15 cellular contexts compared by ENCODE assay signal in the genomic region with DNA sequence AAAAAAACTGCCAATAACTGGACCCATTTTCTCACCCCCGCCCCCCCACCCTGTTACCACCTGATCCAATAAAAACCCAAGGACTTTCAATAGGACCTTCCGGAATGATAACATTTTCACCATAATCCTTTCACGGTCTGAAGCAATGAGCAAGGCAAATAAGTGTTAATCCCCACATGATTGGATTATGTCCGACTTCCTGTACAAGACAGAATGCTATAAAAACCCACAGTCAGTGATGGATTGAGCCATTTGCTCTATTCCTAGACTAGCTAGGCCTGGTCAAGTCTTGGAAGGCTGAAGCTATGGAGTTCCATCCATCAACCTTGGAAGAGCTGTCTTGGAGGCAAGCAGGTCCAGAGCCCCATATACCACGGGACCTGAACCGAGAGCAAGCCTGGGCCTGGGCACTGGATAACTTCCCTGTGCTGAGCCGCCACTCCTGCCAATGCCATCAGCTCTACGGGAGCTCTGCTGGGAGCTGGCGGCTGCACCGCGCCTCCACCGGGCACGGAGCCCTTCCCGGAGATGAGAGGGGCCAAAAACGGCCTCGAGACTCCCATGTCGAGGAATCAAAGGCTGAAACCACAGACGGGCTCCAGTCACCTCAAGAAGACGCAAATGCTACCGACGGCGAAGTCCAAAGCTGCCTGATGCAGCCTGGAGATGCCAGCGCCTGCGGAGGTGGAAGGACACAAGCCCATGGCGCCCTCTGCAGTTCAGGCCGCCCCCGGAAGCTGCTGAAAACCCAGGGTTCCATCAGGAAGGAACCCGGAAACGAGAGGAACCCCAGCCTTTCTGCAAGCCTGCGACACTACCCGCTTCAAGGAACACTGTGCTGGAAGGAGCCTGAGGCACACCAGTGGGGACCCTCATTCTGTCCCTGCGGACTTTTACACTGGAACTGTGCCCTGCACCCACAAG.
DNase-seq lines count a peak whose midpoint lies in the region; ATAC-seq and TF ChIP-seq lines count a peak whose summit lies in the region.
"Had no signal": no experiment of that assay in that cellular context is flagged by ENCODE, and none has a peak within 500 bp of the region (broad histone marks: within the 10 kb centered on the region; RNA-seq: fewer than 3 reads in every experiment).

No MANE protein-coding gene starts in this region.

- no peak overlapping the region for H3K27ac Mint-ChIP-seq in glutamatergic neuron (ENCODE audit: unreplicated experiment)
- H3K27ac Mint-ChIP-seq: brain had no signal

- H4K20me1 ChIP-seq in DND-41 (ENCODE audit: insufficient read depth, low read length) (no peaks in the 10 kb centered on the region), fibroblast of lung (ENCODE audit: control insufficient read depth, extremely low read depth, insufficient read depth, low read length) (no peaks in the 10 kb centered on the region)

- H3K27ac ChIP-seq in A673 (ENCODE audit: low read depth, low read length, poor library complexity, severe bottlenecking), result peak overlapping the region; percentile 59
- H3K27ac ChIP-seq in DND-41 (ENCODE audit: low read length), result no peak overlapping the region
- no peak overlapping the region for H3K27ac ChIP-seq in RWPE2 (ENCODE audit: poor library complexity, severe bottlenecking)
- H3K27ac ChIP-seq in fibroblast of lung (ENCODE audit: insufficient read depth, low read length), result no peak overlapping the region
- H3K27ac ChIP-seq in suprapubic skin, result no peak overlapping the region
- H3K27ac ChIP-seq: HL-60, right lobe of liver, SJCRH30, WERI-Rb-1 had no signal

- H3K9me3 ChIP-seq in A673 (ENCODE audit: low read depth, low read length, poor library complexity, severe bottlenecking) (no peaks in the 10 kb centered on the region), DND-41 (ENCODE audit: insufficient read depth, low read length, severe bottlenecking) (no peaks in the 10 kb centered on the region), RWPE2 (ENCODE audit: severe bottlenecking) (no peaks in the 10 kb centered on the region), fibroblast of lung (ENCODE audit: control insufficient read depth, insufficient read depth, low read depth, low read length) (no peaks in the 10 kb centered on the region), suprapubic skin (no peaks in the 10 kb centered on the region)
- H3K9me3 ChIP-seq: right lobe of liver had no signal

- peak; percentile 45 for TF ChIP-seq CTCF in A673 (conservative IDR thresholded peaks at IDR 0.05; ENCODE audit: low read depth, low read length)
- peak; percentile 12 for TF ChIP-seq CTCF in DND-41 (IDR thresholded peaks at IDR 0.05; ENCODE audit: borderline replicate concordance, extremely low read depth, low read length, poor library complexity, severe bottlenecking)
- peak; percentile 27 for TF ChIP-seq CTCF in RWPE2 (IDR thresholded peaks at IDR 0.05; ENCODE audit: poor library complexity, severe bottlenecking)
- peak in 1 of 2 donors; percentile 24 for TF ChIP-seq CTCF in fibroblast of lung (conservative IDR thresholded peaks at IDR 0.05 in 1 of 2, IDR thresholded peaks at IDR 0.05 in 1 of 2; ENCODE audit: low read depth in 1 of 2, low read length in 2 of 2)
- TF ChIP-seq CTCF in glutamatergic neuron (IDR thresholded peaks at IDR 0.05; ENCODE audit: partially characterized antibody, unreplicated experiment), result no peak
- no peak for TF ChIP-seq CTCF in suprapubic skin (IDR thresholded peaks at IDR 0.05)

- H3K27me3 ChIP-seq in A673 (replicated peaks; ENCODE audit: insufficient read depth, low read depth, low read length, poor library complexity), result no peaks in the 10 kb centered on the region
- no peaks in the 10 kb centered on the region for H3K27me3 ChIP-seq in DND-41 (ENCODE audit: insufficient read depth, low read length, poor library complexity)
- no peaks in the 10 kb centered on the region for H3K27me3 ChIP-seq in RWPE2 (ENCODE audit: insufficient read depth, poor library complexity, severe bottlenecking)
- no peaks in the 10 kb centered on the region for H3K27me3 ChIP-seq in fibroblast of lung (ENCODE audit: control insufficient read depth, insufficient read depth, low read length)
- H3K27me3 ChIP-seq in suprapubic skin, result peaks cover 10% of the 10 kb centered on the region
- H3K27me3 ChIP-seq: right lobe of liver, SJCRH30 had no signal

- DNase-seq in A673 (ENCODE audit: low spot score), result peak; percentile 92
- DNase-seq in DND-41, result no peak
- DNase-seq in RWPE2 (ENCODE audit: low spot score), result no peak
- peak in 1 of 2 donors; percentile 10 for DNase-seq in fibroblast of lung (ENCODE audit: low read depth in 2 of 2)
- no peak for DNase-seq in Kasumi-1 (lab: John Stamatoyannopoulos, UW)
- no peak for DNase-seq in glutamatergic neuron
- no peak for DNase-seq in suprapubic skin (ENCODE audit: low spot score in 2 of 2)
- DNase-seq: NCI-H446, right lobe of liver, WERI-Rb-1 had no signal

- H3K4me3 ChIP-seq in A673 (ENCODE audit: low read depth, low read length, poor library complexity, severe bottlenecking) (no peak overlapping the region), DND-41 (ENCODE audit: low read depth in 1 of 2, low read length in 2 of 2) (no peak overlapping the region), RWPE2 (ENCODE audit: severe bottlenecking) (no peak overlapping the region), fibroblast of lung (replicated peaks in 1 of 4; ENCODE audit: control extremely low read depth in 1 of 4, insufficient read depth in 1 of 4, low read depth in 3 of 4, low read length in 4 of 4) (no peak overlapping the region), suprapubic skin (no peak overlapping the region)
- H3K4me3 ChIP-seq: right lobe of liver, SJCRH30 had no signal

- no peak for TF ChIP-seq POLR2A in suprapubic skin (IDR thresholded peaks at IDR 0.05)

- H3K36me3 ChIP-seq in A673 (ENCODE audit: insufficient read depth, low read length, poor library complexity, severe bottlenecking) (no peaks in the 10 kb centered on the region), DND-41 (ENCODE audit: insufficient read depth, low read length) (no peaks in the 10 kb centered on the region; the same call in 1 of the 2 replicates), RWPE2 (ENCODE audit: low read depth) (no peaks in the 10 kb centered on the region), fibroblast of lung (ENCODE audit: control insufficient read depth, insufficient read depth, low read length) (no peaks in the 10 kb centered on the region), suprapubic skin (no peaks in the 10 kb centered on the region)
- H3K36me3 ChIP-seq: right lobe of liver, SJCRH30, WERI-Rb-1 had no signal

- intact Hi-C loops in A673 (cut with micrococcal nuclease; ENCODE audit: unreplicated experiment), result no loop called here

- H3K9ac ChIP-seq in DND-41 (ENCODE audit: low read depth, low read length) (no peak overlapping the region), fibroblast of lung (ENCODE audit: insufficient read depth, low read length) (no peak overlapping the region)

- no peaks in the 10 kb centered on the region for H3K27me3 Mint-ChIP-seq in glutamatergic neuron (ENCODE audit: unreplicated experiment)
- H3K27me3 Mint-ChIP-seq: naive thymus-derived CD8-positive, alpha-beta T cell had no signal

- no peak overlapping the region for H3K4me2 ChIP-seq in DND-41 (ENCODE audit: insufficient read depth, low read length)
- H3K4me2 ChIP-seq in fibroblast of lung (ENCODE audit: extremely low read depth, insufficient read depth, low read length), result no peak overlapping the region

- H3K4me3 Mint-ChIP-seq in glutamatergic neuron (ENCODE audit: unreplicated experiment), result no peak overlapping the region
- H3K4me3 Mint-ChIP-seq: brain; naive thymus-derived CD8-positive, alpha-beta T cell had no signal

- BruUV-seq in A673 (replicated peaks; lab: Mats Ljungman, UMichigan), result no TSS peak

- POLR2A ChIA-PET in A673 (lab: Charles Lee; ENCODE audit: low non-redundant PET), result interaction anchor here (0.6 to 0.7 kb wide), 4 partner anchors 16 to 1838 kb away, joined by 3 to 9 read pairs (median 6); partner anchors contain the start of gene MRPS30

- TF ChIP-seq EP300 in suprapubic skin (IDR thresholded peaks at IDR 0.05), result no peak

- no peaks in the 10 kb centered on the region for H3K79me2 ChIP-seq in DND-41 (ENCODE audit: insufficient read depth, low read length)
- H3K79me2 ChIP-seq in fibroblast of lung (ENCODE audit: control insufficient read depth, insufficient read depth, low read length), result no peaks in the 10 kb centered on the region

- 62% methylated on average over 32 of the region's 32 CpGs for WGBS in suprapubic skin

- CTCF ChIA-PET in A673 (lab: Charles Lee), result interaction anchor here (0.6 to 1.6 kb wide), 2 partner anchors 62 to 94 kb away, joined by 3 to 11 read pairs; no protein-coding TSS in a partner anchor

- no peak overlapping the region for H2AFZ ChIP-seq in DND-41 (ENCODE audit: low read depth, low read length)
- H2AFZ ChIP-seq in fibroblast of lung (ENCODE audit: low read length), result peak overlapping the region; percentile 7

- H3K4me1 Mint-ChIP-seq in glutamatergic neuron (ENCODE audit: low read depth, unreplicated experiment), result no peaks in the 10 kb centered on the region
- H3K4me1 Mint-ChIP-seq: brain had no signal

- peaks cover 37% of the 10 kb centered on the region for H3K4me1 ChIP-seq in A673 (ENCODE audit: insufficient read depth, low read length, poor library complexity, severe bottlenecking)
- H3K4me1 ChIP-seq in DND-41 (ENCODE audit: insufficient read depth, low read length), result no peaks in the 10 kb centered on the region
- H3K4me1 ChIP-seq in RWPE2 (ENCODE audit: insufficient read depth, poor library complexity, severe bottlenecking), result peaks cover 5% of the 10 kb centered on the region
- H3K4me1 ChIP-seq in fibroblast of lung (ENCODE audit: control insufficient read depth, extremely low read depth, insufficient read depth, low read length), result no peaks in the 10 kb centered on the region
- H3K4me1 ChIP-seq in suprapubic skin, result no peaks in the 10 kb centered on the region
- H3K4me1 ChIP-seq: right lobe of liver had no signal

- no peaks in the 10 kb centered on the region for H3K36me3 Mint-ChIP-seq in glutamatergic neuron (ENCODE audit: unreplicated experiment)
- H3K36me3 Mint-ChIP-seq: brain had no signal

- no peak for ATAC-seq in DND-41 (ENCODE audit: insufficient read depth, low read depth)
- no peak for ATAC-seq in RWPE2 (ENCODE audit: low read depth)
- no peak for ATAC-seq in HG02610 (IDR thresholded peaks at IDR 0.05; ENCODE audit: unreplicated experiment)
- ATAC-seq: naive thymus-derived CD8-positive, alpha-beta T cell had no signal

- no peaks in the 10 kb centered on the region for H3K9me3 Mint-ChIP-seq in glutamatergic neuron (ENCODE audit: unreplicated experiment)
- H3K9me3 Mint-ChIP-seq: naive thymus-derived CD8-positive, alpha-beta T cell had no signal

Comparison
In these comparisons a context has a peak if more than half of its experiments do, and no peak if none do; other contexts are left out.
1. CTCF ChIP-seq: peak in A673 (single experiment), DND-41 (single experiment) and RWPE2 (single experiment); none in glutamatergic neuron (single experiment) and suprapubic skin (0 of 2).